Comparison of ENCODE assay signal across 1 cellular context in the genomic region with DNA sequence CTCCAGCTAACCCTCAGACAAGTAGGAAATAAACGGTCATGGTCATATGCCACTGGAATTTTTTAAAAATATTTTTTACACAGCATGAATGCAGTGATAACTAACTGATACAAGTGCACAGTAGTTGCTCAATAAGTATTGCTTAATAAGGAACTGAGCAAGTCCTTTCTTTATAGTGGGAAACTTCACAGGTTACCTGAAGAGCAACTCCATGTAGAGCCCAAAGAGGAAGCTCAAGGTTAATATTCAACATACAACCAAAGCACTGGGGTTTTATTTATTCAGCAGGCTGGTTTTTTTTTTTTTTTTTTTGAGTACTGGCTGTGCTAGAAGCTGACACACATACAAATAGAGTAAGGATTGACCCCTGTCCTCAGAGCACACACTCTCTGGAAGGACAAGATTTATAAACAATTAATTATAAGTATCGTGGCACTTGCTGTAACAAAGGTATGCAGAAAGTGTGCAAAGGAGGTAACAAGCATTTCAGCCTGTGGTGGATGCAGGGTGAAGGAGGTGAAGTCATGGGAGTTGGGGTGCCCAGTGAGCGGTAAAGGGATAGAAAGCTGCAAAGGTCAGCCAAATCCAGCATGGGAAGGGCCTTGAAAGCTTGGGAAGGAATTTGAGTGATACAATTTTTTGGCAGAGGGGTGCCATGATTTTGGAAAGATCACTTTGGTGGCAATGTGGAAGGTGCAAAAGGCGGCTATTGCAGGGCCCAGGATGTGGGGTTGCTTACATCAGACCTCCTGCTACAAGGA.
A peak's percentile ranks its signal among the peaks of the same experiment; 100 is the strongest.
TF ChIP-seq lines count a peak whose summit lies in the region.

No MANE protein-coding gene starts in this region.

TF ChIP-seq in HepG2, 621 proteins besides CTCF, POLR2A, EP300 and RAD21 (continued from another document and continues in another):
- TF ChIP-seq, protein P1, sequence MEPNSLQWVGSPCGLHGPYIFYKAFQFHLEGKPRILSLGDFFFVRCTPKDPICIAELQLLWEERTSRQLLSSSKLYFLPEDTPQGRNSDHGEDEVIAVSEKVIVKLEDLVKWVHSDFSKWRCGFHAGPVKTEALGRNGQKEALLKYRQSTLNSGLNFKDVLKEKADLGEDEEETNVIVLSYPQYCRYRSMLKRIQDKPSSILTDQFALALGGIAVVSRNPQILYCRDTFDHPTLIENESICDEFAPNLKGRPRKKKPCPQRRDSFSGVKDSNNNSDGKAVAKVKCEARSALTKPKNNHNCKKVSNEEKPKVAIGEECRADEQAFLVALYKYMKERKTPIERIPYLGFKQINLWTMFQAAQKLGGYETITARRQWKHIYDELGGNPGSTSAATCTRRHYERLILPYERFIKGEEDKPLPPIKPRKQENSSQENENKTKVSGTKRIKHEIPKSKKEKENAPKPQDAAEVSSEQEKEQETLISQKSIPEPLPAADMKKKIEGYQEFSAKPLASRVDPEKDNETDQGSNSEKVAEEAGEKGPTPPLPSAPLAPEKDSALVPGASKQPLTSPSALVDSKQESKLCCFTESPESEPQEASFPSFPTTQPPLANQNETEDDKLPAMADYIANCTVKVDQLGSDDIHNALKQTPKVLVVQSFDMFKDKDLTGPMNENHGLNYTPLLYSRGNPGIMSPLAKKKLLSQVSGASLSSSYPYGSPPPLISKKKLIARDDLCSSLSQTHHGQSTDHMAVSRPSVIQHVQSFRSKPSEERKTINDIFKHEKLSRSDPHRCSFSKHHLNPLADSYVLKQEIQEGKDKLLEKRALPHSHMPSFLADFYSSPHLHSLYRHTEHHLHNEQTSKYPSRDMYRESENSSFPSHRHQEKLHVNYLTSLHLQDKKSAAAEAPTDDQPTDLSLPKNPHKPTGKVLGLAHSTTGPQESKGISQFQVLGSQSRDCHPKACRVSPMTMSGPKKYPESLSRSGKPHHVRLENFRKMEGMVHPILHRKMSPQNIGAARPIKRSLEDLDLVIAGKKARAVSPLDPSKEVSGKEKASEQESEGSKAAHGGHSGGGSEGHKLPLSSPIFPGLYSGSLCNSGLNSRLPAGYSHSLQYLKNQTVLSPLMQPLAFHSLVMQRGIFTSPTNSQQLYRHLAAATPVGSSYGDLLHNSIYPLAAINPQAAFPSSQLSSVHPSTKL (CRISPR knock-in tag; IDR thresholded peaks at IDR 0.05) = peak; percentile 61
- TF ChIP-seq, protein P2, sequence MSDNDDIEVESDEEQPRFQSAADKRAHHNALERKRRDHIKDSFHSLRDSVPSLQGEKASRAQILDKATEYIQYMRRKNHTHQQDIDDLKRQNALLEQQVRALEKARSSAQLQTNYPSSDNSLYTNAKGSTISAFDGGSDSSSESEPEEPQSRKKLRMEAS (IDR thresholded peaks at IDR 0.05) = no peak
- TF ChIP-seq ZNF432 (CRISPR knock-in tag; IDR thresholded peaks at IDR 0.05; ENCODE audit: borderline replicate concordance) (no peak), SMAD9 (CRISPR knock-in tag; IDR thresholded peaks at IDR 0.05) (no peak), PPARG (CRISPR knock-in tag; conservative IDR thresholded peaks at IDR 0.05) (0 out of 2 replicates have a peak, but pooled peaks have one; percentile 15), ZSCAN20 (CRISPR knock-in tag; IDR thresholded peaks at IDR 0.05; ENCODE audit: borderline replicate concordance) (no peak), NCOA1 (CRISPR knock-in tag; IDR thresholded peaks at IDR 0.05) (no peak), ZBTB10 (CRISPR knock-in tag; IDR thresholded peaks at IDR 0.05; ENCODE audit: borderline replicate concordance) (no peak), ZEB1 (IDR thresholded peaks at IDR 0.05; ENCODE audit: insufficient replicate concordance, low read depth) (peak; percentile 29), ATF3 (CRISPR knock-in tag; IDR thresholded peaks at IDR 0.05) (no peak), NFIC (IDR thresholded peaks at IDR 0.05; ENCODE audit: low read length) (0 out of 2 replicates have a peak, but pooled peaks have one; percentile 37), ZKSCAN5 (CRISPR knock-in tag; IDR thresholded peaks at IDR 0.05) (no peak), ZNF510 (CRISPR knock-in tag; IDR thresholded peaks at IDR 0.05; ENCODE audit: low read depth) (no peak), ISL2 (CRISPR knock-in tag; IDR thresholded peaks at IDR 0.05) (no peak), MTF2 (CRISPR knock-in tag; IDR thresholded peaks at IDR 0.05; ENCODE audit: borderline replicate concordance) (no peak), RARA (CRISPR knock-in tag; IDR thresholded peaks at IDR 0.05) (peak; percentile 25; the same call in 1 of the 2 replicates), FOXP1 (IDR thresholded peaks at IDR 0.05) (no peak), FOXP1 (CRISPR knock-in tag; IDR thresholded peaks at IDR 0.05) (0 out of 2 replicates have a peak, but pooled peaks have one; percentile 12), RFX5 (IDR thresholded peaks at IDR 0.05; ENCODE audit: low read depth, low read length) (no peak), CBFB (CRISPR knock-in tag; IDR thresholded peaks at IDR 0.05) (no peak), ZNF784 (CRISPR knock-in tag; IDR thresholded peaks at IDR 0.05; ENCODE audit: borderline replicate concordance) (no peak), ARNT (IDR thresholded peaks at IDR 0.05) (no peak), NR1H2 (CRISPR knock-in tag; IDR thresholded peaks at IDR 0.05; ENCODE audit: borderline replicate concordance, low read depth) (no peak), KLF15 (CRISPR knock-in tag; IDR thresholded peaks at IDR 0.05; ENCODE audit: borderline replicate concordance) (no peak), ZNF292 (CRISPR knock-in tag; IDR thresholded peaks at IDR 0.05; ENCODE audit: borderline replicate concordance, low read depth) (no peak), NR2F6 (IDR thresholded peaks at IDR 0.05) (peak; percentile 38; the same call in 1 of the 2 replicates), NR2F6 (CRISPR knock-in tag; IDR thresholded peaks at IDR 0.05) (no peak; the same call in 1 of the 2 replicates), ZNF83 (CRISPR knock-in tag; IDR thresholded peaks at IDR 0.05; ENCODE audit: borderline replicate concordance) (no peak), SRSF9 (IDR thresholded peaks at IDR 0.05; ENCODE audit: borderline replicate concordance, insufficient read depth, low read depth, low read length, poor library complexity, severe bottlenecking) (no peak), ZNF468 (CRISPR knock-in tag; IDR thresholded peaks at IDR 0.05) (no peak), ARID2 (CRISPR knock-in tag; IDR thresholded peaks at IDR 0.05; ENCODE audit: borderline replicate concordance) (no peak), ZNF180 (CRISPR knock-in tag; IDR thresholded peaks at IDR 0.05; ENCODE audit: borderline replicate concordance, low read depth) (no peak), HES4 (CRISPR knock-in tag; IDR thresholded peaks at IDR 0.05; ENCODE audit: borderline replicate concordance) (no peak), STAT6 (CRISPR knock-in tag; IDR thresholded peaks at IDR 0.05; ENCODE audit: borderline replicate concordance) (0 out of 2 replicates have a peak, but pooled peaks have one; percentile 81), NFYB (CRISPR knock-in tag; IDR thresholded peaks at IDR 0.05) (no peak), MEF2D (CRISPR knock-in tag; IDR thresholded peaks at IDR 0.05) (no peak), ZNF143 (CRISPR knock-in tag; IDR thresholded peaks at IDR 0.05) (no peak), HOXD1 (CRISPR knock-in tag; IDR thresholded peaks at IDR 0.05) (no peak), BRD4 (CRISPR knock-in tag; IDR thresholded peaks at IDR 0.05) (no peak), ZNF101 (CRISPR knock-in tag; IDR thresholded peaks at IDR 0.05; ENCODE audit: borderline replicate concordance, low read depth) (no peak), MAZ (IDR thresholded peaks at IDR 0.05; ENCODE audit: borderline replicate concordance, low read depth, low read length) (no peak), MAZ (CRISPR knock-in tag; IDR thresholded peaks at IDR 0.05; ENCODE audit: low read depth) (no peak), ZNF17 (CRISPR knock-in tag; IDR thresholded peaks at IDR 0.05) (no peak), BCL6 (CRISPR knock-in tag; IDR thresholded peaks at IDR 0.05) (peak; percentile 56), NR2F1 (CRISPR knock-in tag; IDR thresholded peaks at IDR 0.05) (no peak)
- TF ChIP-seq, protein P3, sequence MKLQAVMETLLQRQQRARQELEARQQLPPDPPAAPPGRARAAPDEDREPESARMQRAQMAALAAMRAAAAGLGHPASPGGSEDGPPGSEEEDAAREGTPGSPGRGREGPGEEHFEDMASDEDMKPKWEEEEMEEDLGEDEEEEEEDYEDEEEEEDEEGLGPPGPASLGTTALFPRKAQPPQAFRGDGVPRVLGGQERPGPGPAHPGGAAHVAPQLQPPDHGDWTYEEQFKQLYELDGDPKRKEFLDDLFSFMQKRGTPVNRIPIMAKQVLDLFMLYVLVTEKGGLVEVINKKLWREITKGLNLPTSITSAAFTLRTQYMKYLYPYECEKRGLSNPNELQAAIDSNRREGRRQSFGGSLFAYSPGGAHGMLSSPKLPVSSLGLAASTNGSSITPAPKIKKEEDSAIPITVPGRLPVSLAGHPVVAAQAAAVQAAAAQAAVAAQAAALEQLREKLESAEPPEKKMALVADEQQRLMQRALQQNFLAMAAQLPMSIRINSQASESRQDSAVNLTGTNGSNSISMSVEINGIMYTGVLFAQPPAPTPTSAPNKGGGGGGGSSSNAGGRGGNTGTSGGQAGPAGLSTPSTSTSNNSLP (IDR thresholded peaks at IDR 0.05; ENCODE audit: low read depth, low read length) = peak; percentile 58
- TF ChIP-seq, protein P4, sequence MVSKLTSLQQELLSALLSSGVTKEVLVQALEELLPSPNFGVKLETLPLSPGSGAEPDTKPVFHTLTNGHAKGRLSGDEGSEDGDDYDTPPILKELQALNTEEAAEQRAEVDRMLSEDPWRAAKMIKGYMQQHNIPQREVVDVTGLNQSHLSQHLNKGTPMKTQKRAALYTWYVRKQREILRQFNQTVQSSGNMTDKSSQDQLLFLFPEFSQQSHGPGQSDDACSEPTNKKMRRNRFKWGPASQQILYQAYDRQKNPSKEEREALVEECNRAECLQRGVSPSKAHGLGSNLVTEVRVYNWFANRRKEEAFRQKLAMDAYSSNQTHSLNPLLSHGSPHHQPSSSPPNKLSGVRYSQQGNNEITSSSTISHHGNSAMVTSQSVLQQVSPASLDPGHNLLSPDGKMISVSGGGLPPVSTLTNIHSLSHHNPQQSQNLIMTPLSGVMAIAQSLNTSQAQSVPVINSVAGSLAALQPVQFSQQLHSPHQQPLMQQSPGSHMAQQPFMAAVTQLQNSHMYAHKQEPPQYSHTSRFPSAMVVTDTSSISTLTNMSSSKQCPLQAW (CRISPR knock-in tag; IDR thresholded peaks at IDR 0.05) = 0 out of 2 replicates have a peak, but pooled peaks have one; percentile 35
- TF ChIP-seq, protein P5, sequence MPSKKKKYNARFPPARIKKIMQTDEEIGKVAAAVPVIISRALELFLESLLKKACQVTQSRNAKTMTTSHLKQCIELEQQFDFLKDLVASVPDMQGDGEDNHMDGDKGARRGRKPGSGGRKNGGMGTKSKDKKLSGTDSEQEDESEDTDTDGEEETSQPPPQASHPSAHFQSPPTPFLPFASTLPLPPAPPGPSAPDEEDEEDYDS (CRISPR knock-in tag; IDR thresholded peaks at IDR 0.05) = no peak
- TF ChIP-seq, protein P6, sequence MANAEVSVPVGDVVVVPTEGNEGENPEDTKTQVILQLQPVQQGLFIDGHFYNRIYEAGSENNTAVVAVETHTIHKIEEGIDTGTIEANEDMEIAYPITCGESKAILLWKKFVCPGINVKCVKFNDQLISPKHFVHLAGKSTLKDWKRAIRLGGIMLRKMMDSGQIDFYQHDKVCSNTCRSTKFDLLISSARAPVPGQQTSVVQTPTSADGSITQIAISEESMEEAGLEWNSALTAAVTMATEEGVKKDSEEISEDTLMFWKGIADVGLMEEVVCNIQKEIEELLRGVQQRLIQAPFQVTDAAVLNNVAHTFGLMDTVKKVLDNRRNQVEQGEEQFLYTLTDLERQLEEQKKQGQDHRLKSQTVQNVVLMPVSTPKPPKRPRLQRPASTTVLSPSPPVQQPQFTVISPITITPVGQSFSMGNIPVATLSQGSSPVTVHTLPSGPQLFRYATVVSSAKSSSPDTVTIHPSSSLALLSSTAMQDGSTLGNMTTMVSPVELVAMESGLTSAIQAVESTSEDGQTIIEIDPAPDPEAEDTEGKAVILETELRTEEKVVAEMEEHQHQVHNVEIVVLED (CRISPR knock-in tag; IDR thresholded peaks at IDR 0.05; ENCODE audit: borderline replicate concordance) = no peak
